In the genomic region with DNA sequence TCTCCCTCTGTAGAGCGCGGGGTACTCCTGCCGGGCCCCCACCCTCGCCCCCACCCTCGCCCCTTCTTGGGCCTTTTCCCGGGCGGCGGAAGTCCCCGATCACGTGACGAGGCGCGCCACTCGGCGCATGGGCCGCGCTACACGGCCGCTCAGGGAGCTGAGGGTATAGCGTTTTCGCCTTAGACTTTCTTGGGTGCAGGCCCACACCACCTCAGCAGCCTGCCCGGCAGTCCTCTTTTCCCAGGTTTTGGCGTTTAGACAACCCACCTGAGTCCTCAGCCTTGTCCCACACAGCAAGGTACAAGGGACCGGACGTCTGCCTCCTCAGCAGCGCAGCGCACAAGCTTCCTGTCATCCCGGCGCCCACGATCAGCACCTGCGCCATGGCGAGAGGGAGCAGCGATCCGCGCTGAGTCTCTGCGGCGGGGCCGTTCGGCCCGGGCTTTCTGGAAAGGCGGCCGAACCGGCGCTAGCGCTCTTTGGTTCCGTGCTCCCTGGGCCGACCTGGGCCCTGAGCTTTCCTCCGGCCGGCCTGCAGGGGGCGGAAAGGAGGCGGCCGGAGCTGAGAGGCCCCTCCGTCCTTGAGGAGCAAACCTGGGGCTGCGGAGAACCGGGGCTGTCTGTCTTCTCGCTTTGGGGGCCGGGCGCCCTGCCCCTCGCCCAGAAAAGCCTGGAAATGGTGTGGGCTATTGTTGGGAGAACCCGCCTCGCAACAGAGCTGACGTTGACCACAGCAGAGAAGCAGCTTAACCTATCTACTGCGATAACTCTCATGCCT, we compare ENCODE assay signal across 8 cellular contexts. TPM values are rescaled to one million over a fixed set of nuclear protein-coding genes. Genes with fewer than 3 reads are reported as not detected.
DNase-seq lines count a peak whose midpoint lies in the region; ATAC-seq and TF ChIP-seq lines count a peak whose summit lies in the region.

A gene (minus strand): TSS at position 513 of the 778 bp plus-strand sequence.

- no peak for TF ChIP-seq EP300 in suprapubic skin (IDR thresholded peaks at IDR 0.05)

- POLR2A ChIA-PET in activated naive CD8-positive, alpha-beta T cell treated with anti-CD3 and anti-CD28 coated beads, Interleukin-2, amount 10 ng/mL, durations not matched to agents 7 days and 5 days (lab: Charles Lee): interaction anchor here (0.7 to 1.3 kb wide), 4 partner anchors 16 to 765 kb away, joined by 3 to 4 read pairs (median 3); a partner anchor contains a TSS

- ATAC-seq in GM19035 (IDR thresholded peaks at IDR 0.05; ENCODE audit: unreplicated experiment) (peak; percentile 82), HG03354 (IDR thresholded peaks at IDR 0.05; ENCODE audit: poor library complexity, severe bottlenecking, unreplicated experiment) (peak; percentile 91)
- ATAC-seq in activated naive CD8-positive, alpha-beta T cell treated with anti-CD3 and anti-CD28 coated beads, Interleukin-2, amount 10 ng/mL, durations not matched to agents 7 days and 5 days (ENCODE audit: low read depth): peak; percentile 88

- 24% methylated on average over 11 of the region's 63 CpGs for WGBS in suprapubic skin

- H3K9me3 Mint-ChIP-seq in activated naive CD8-positive, alpha-beta T cell treated with anti-CD3 and anti-CD28 coated beads, Interleukin-2, amount 10 ng/mL, durations not matched to agents 7 days and 5 days: peaks cover 1% of the 10 kb centered on the region
- H3K9me3 Mint-ChIP-seq in osteocyte (ENCODE audit: unreplicated experiment): no peaks in the 10 kb centered on the region

- no peak for DNase-seq in AG09319 (ENCODE audit: extremely low read depth, low read depth)
- peak; percentile 6 for DNase-seq in SKM-1 (lab: John Stamatoyannopoulos, UW; ENCODE audit: unreplicated experiment)
- peak; percentile 77 for DNase-seq in activated naive CD8-positive, alpha-beta T cell treated with anti-CD3 and anti-CD28 coated beads, Interleukin-2, amount 10 ng/mL, durations not matched to agents 7 days and 5 days
- DNase-seq in cardiac muscle cell (ENCODE audit: low read depth in 1 of 2, low spot score in 1 of 2): peak; percentile 40 to 77
- DNase-seq in osteocyte (ENCODE audit: extremely low spot score, unreplicated experiment): peak; percentile 85
- peak; percentile 78 to 81 for DNase-seq in suprapubic skin (ENCODE audit: low spot score in 2 of 2)

- H3K4me1 ChIP-seq in cardiac muscle cell (ENCODE audit: low read depth): no peaks in the 10 kb centered on the region
- H3K4me1 ChIP-seq in suprapubic skin: peaks cover 6% of the 10 kb centered on the region

- H3K9me3 ChIP-seq in cardiac muscle cell (ENCODE audit: low read depth) (no peaks in the 10 kb centered on the region), suprapubic skin (no peaks in the 10 kb centered on the region)

- peaks cover 3% of the 10 kb centered on the region for H3K27me3 Mint-ChIP-seq in activated naive CD8-positive, alpha-beta T cell treated with anti-CD3 and anti-CD28 coated beads, Interleukin-2, amount 10 ng/mL, durations not matched to agents 7 days and 5 days
- H3K27me3 Mint-ChIP-seq in osteocyte (ENCODE audit: unreplicated experiment): peaks cover 4% of the 10 kb centered on the region

- H3K4me3 ChIP-seq in cardiac muscle cell: peak within 1 kb of the TSS; percentile 28
- H3K4me3 ChIP-seq in suprapubic skin: peak within 1 kb of the TSS; percentile 64

- no peaks in the 10 kb centered on the region for H3K36me3 ChIP-seq in cardiac muscle cell
- no peaks in the 10 kb centered on the region for H3K36me3 ChIP-seq in suprapubic skin

- peak within 1 kb of the TSS; percentile 88 for H3K27ac Mint-ChIP-seq in activated naive CD8-positive, alpha-beta T cell treated with anti-CD3 and anti-CD28 coated beads, Interleukin-2, amount 10 ng/mL, durations not matched to agents 7 days and 5 days
- H3K27ac Mint-ChIP-seq in osteocyte (ENCODE audit: unreplicated experiment): peak within 1 kb of the TSS; percentile 58

- TF ChIP-seq CTCF in AG09319 (IDR thresholded peaks at IDR 0.05; ENCODE audit: low read depth, low read length) (peak; percentile 78), cardiac muscle cell (IDR thresholded peaks at IDR 0.05; ENCODE audit: low read depth, low read length) (peak; percentile 77), osteocyte (IDR thresholded peaks at IDR 0.05) (peak; percentile 78), suprapubic skin (IDR thresholded peaks at IDR 0.05) (peak; percentile 33 to 83)

- H3K4me3 Mint-ChIP-seq in activated naive CD8-positive, alpha-beta T cell treated with anti-CD3 and anti-CD28 coated beads, Interleukin-2, amount 10 ng/mL, durations not matched to agents 7 days and 5 days: peak within 1 kb of the TSS; percentile 90
- peak within 1 kb of the TSS; percentile 69 for H3K4me3 Mint-ChIP-seq in osteocyte (ENCODE audit: unreplicated experiment)

- peak in 1 of 2 donors; percentile 15 for TF ChIP-seq POLR2A in suprapubic skin (IDR thresholded peaks at IDR 0.05)

- H3K27ac ChIP-seq in cardiac muscle cell: no peak within 1 kb of the TSS
- peak within 1 kb of the TSS; percentile 87 for H3K27ac ChIP-seq in suprapubic skin

- H3K36me3 Mint-ChIP-seq in activated naive CD8-positive, alpha-beta T cell treated with anti-CD3 and anti-CD28 coated beads, Interleukin-2, amount 10 ng/mL, durations not matched to agents 7 days and 5 days: peaks cover 3% of the 10 kb centered on the region
- H3K36me3 Mint-ChIP-seq in osteocyte (ENCODE audit: unreplicated experiment): no peaks in the 10 kb centered on the region

- H3K27me3 ChIP-seq in cardiac muscle cell: peaks cover 7% of the 10 kb centered on the region
- no peaks in the 10 kb centered on the region for H3K27me3 ChIP-seq in suprapubic skin

- peaks cover 8% of the 10 kb centered on the region for H3K4me1 Mint-ChIP-seq in activated naive CD8-positive, alpha-beta T cell treated with anti-CD3 and anti-CD28 coated beads, Interleukin-2, amount 10 ng/mL, durations not matched to agents 7 days and 5 days
- peaks cover 6% of the 10 kb centered on the region for H3K4me1 Mint-ChIP-seq in osteocyte (ENCODE audit: unreplicated experiment)

RNA-seq across cellular contexts. Expression of the gene that starts here (rescaled TPM):
- 1 to 10 TPM; 3.5 to 5.2 TPM for total RNA-seq in activated naive CD8-positive, alpha-beta T cell treated with anti-CD3 and anti-CD28 coated beads, Interleukin-2, amount 10 ng/mL, durations not matched to agents 7 days and 5 days
- total RNA-seq in cardiac muscle cell: 5.5 and 13.9 TPM in 2 replicates
- polyA plus RNA-seq in cardiac muscle cell: 6.9 and 9.8 TPM in 2 replicates
- 1.7 and 3.9 TPM in 2 replicates for total RNA-seq in osteocyte
- total RNA-seq in suprapubic skin: 10 to 100 TPM in 3 of 4 donors, 1 to 10 TPM in 1; 9.8 to 23.7 (median 19.2) TPM
